ENCODE assay signal across 1 cellular context in genomic region chr19:19217110-19217509, GRCh38.
TF ChIP-seq lines count a peak whose summit lies in the region.

No MANE protein-coding gene starts in this region.

TF ChIP-seq in H1, 55 proteins besides CTCF, POLR2A, EP300 and RAD21:
- TF ChIP-seq BACH1 (IDR thresholded peaks at IDR 0.05; ENCODE audit: low read length) = no peak
- peak; percentile 63 for TF ChIP-seq SRF (IDR thresholded peaks at IDR 0.05; ENCODE audit: low read depth, low read length)
- peak; percentile 51; the same call in 1 of the 2 replicates for TF ChIP-seq SP1 (IDR thresholded peaks at IDR 0.05; ENCODE audit: low read depth, low read length)
